16 cellular contexts compared by ENCODE assay signal in genomic region chr15:98653686-98654085, GRCh38. TPM values are rescaled to one million over a fixed set of nuclear protein-coding genes. Genes with fewer than 3 reads are reported as not detected.
DNase-seq lines count a peak whose midpoint lies in the region; ATAC-seq, FAIRE-seq and TF ChIP-seq lines count a peak whose summit lies in the region.
"Had no signal": no experiment of that assay in that cellular context is flagged by ENCODE, and none has a peak within 500 bp of the region (broad histone marks: within the 10 kb centered on the region; RNA-seq: fewer than 3 reads in every experiment).

No MANE protein-coding gene starts in this region.

- H3K27me3 ChIP-seq in endothelial cell of umbilical vein (ENCODE audit: control insufficient read depth in 2 of 2, insufficient read depth in 2 of 2, low read length in 2 of 2) = no peaks in the 10 kb centered on the region
- H3K27me3 ChIP-seq in psoas muscle (ENCODE audit: insufficient read depth in 3 of 3, low read length in 2 of 3) = no peaks in the 10 kb centered on the region
- H3K27me3 ChIP-seq in esophagus muscularis mucosa = no peaks in the 10 kb centered on the region

- H3K9me3 ChIP-seq in endothelial cell of umbilical vein (replicated peaks; ENCODE audit: control insufficient read depth, insufficient read depth, low read length) = no peaks in the 10 kb centered on the region
- no peaks in the 10 kb centered on the region for H3K9me3 ChIP-seq in psoas muscle
- H3K9me3 ChIP-seq in esophagus muscularis mucosa = no peaks in the 10 kb centered on the region
- H3K9me3 ChIP-seq: heart left ventricle, spleen had no signal

- no peak overlapping the region for H3K27ac ChIP-seq in endothelial cell of umbilical vein (ENCODE audit: insufficient read depth, low read depth, low read length)
- H3K27ac ChIP-seq in psoas muscle = peak overlapping the region; percentile 42
- H3K27ac ChIP-seq in esophagus muscularis mucosa (replicated peaks in 1 of 4) = no peak overlapping the region
- H3K27ac ChIP-seq: spleen had no signal

- BruUV-seq in endothelial cell of umbilical vein (replicated peaks; lab: Mats Ljungman, UMichigan) = no TSS peak

- dilution Hi-C loops in endothelial cell of umbilical vein (cut with MboI; ENCODE audit: extremely low pct_ligation_motif_present, low sequenced_read_pairs) = loop anchor here (25.0 kb wide), 1 partner anchor 234 kb away; no protein-coding TSS in a partner anchor

- H3K4me3 ChIP-seq in endothelial cell of umbilical vein (replicated peaks in 1 of 3; ENCODE audit: insufficient read depth in 1 of 3, low read depth in 1 of 3, low read length in 3 of 3) (no peak overlapping the region), psoas muscle (no peak overlapping the region), esophagus muscularis mucosa (no peak overlapping the region)
- H3K4me3 ChIP-seq: GM12878, spleen had no signal

- no peak overlapping the region for H3K9ac ChIP-seq in endothelial cell of umbilical vein (replicated peaks; ENCODE audit: extremely low read depth, insufficient read depth, low read length)

- TF ChIP-seq CTCF in endothelial cell of umbilical vein (IDR thresholded peaks at IDR 0.05; ENCODE audit: extremely low read depth in 1 of 2, insufficient read depth in 1 of 2, low read depth in 1 of 2, low read length in 2 of 2) = no peak
- no peak for TF ChIP-seq CTCF in psoas muscle (IDR thresholded peaks at IDR 0.05)
- TF ChIP-seq CTCF in esophagus muscularis mucosa (IDR thresholded peaks at IDR 0.05) = no peak

- TF ChIP-seq EP300 in esophagus muscularis mucosa (IDR thresholded peaks at IDR 0.05) = no peak

- CTCF ChIA-PET in endothelial cell of umbilical vein (lab: Charles Lee) = interaction anchor here (1.2 to 4.7 kb wide), 3 partner anchors 101 to 202 kb away, joined by 3 to 27 read pairs (median 3); no protein-coding TSS in a partner anchor

- ATAC-seq in psoas muscle (no peak), GM18519 (IDR thresholded peaks at IDR 0.05; ENCODE audit: low FRiP score, unreplicated experiment) (no peak)
- ATAC-seq: CD8-positive, alpha-beta T cell; GM12878; heart left ventricle had no signal

- peak overlapping the region; percentile 0 for H3K4me2 ChIP-seq in endothelial cell of umbilical vein (ENCODE audit: insufficient read depth, low read length)

- peaks cover 66% of the 10 kb centered on the region for H3K79me2 ChIP-seq in endothelial cell of umbilical vein (ENCODE audit: control insufficient read depth, insufficient read depth, low read length)

- POLR2A ChIA-PET in endothelial cell of umbilical vein (lab: Charles Lee) = no interaction called here

- H3K9me1 ChIP-seq in endothelial cell of umbilical vein (replicated peaks; ENCODE audit: control insufficient read depth, extremely low read depth, insufficient read depth, low read length) = no peaks in the 10 kb centered on the region

- intact Hi-C loops in endothelial cell of umbilical vein (cut with micrococcal nuclease) (loop anchor here (10.0 kb wide), 1 partner anchor 561 kb away; no protein-coding TSS in a partner anchor), psoas muscle (cut with DNase I) (loop anchor here (10.0 kb wide), 2 partner anchors 411 to 561 kb away; no protein-coding TSS in a partner anchor), esophagus muscularis mucosa (cut with DNase I) (loop anchor here (10.0 kb wide), 1 partner anchor 121 kb away; no protein-coding TSS in a partner anchor)

- H4K20me1 ChIP-seq in endothelial cell of umbilical vein (replicated peaks; ENCODE audit: control insufficient read depth, extremely low read depth, insufficient read depth, low read length) = peaks cover 5% of the 10 kb centered on the region

- TF ChIP-seq POLR2A in endothelial cell of umbilical vein (IDR thresholded peaks at IDR 0.05; ENCODE audit: low read depth, low read length) = no peak
- TF ChIP-seq POLR2A in esophagus muscularis mucosa (IDR thresholded peaks at IDR 0.05; ENCODE audit: low read depth) = no peak

- no peaks in the 10 kb centered on the region for H3K36me3 ChIP-seq in endothelial cell of umbilical vein (ENCODE audit: control insufficient read depth in 2 of 2, extremely low read depth in 1 of 2, insufficient read depth in 2 of 2, low read length in 2 of 2)
- no peaks in the 10 kb centered on the region for H3K36me3 ChIP-seq in psoas muscle (ENCODE audit: insufficient read depth in 1 of 2, low read depth in 1 of 2)
- H3K36me3 ChIP-seq in esophagus muscularis mucosa = no peaks in the 10 kb centered on the region
- H3K36me3 ChIP-seq: heart left ventricle, spleen had no signal

- H2AFZ ChIP-seq in endothelial cell of umbilical vein (ENCODE audit: low read depth, low read length) = no peak overlapping the region

- H3K4me1 ChIP-seq in endothelial cell of umbilical vein (ENCODE audit: control insufficient read depth, extremely low read depth, insufficient read depth, low read length) (peaks cover 41% of the 10 kb centered on the region), psoas muscle (peaks cover 42% of the 10 kb centered on the region), esophagus muscularis mucosa (peaks cover 26 to 57% (median 49%) of the 10 kb centered on the region in 4 donors)

- DNase-seq in GM04503 (ENCODE audit: low read depth) (peak; percentile 61), MV-4-11 (lab: John Stamatoyannopoulos, UW) (peak; percentile 51), endothelial cell of umbilical vein (ENCODE audit: low read depth, low spot score) (no peak), psoas muscle (no peak), esophagus muscularis mucosa (ENCODE audit: extremely low spot score) (no peak), SW 1271 (lab: John Stamatoyannopoulos, UW) (no peak)
- DNase-seq: activated CD4-positive, alpha-beta T cell treated with anti-CD3 and anti-CD28 coated beads for 4 hours; CD8-positive, alpha-beta T cell; heart left ventricle; KBM-7; NCI-H1694 treated with DMSO at 0.1 percent for 48 hours; NCI-H526 treated with DMSO at 0.1 percent for 48 hours; spleen; stimulated activated naive CD4-positive, alpha-beta T cell had no signal

- 17 to 50% (median 19%) methylated on average over 1 of the region's 1 CpG for WGBS in psoas muscle, 3 donors
- 9% methylated on average over 1 of the region's 1 CpG for WGBS in esophagus muscularis mucosa

- no peak for FAIRE-seq in endothelial cell of umbilical vein (lab: Jason Lieb, UNC)
- FAIRE-seq: GM12878 had no signal

TF ChIP-seq in endothelial cell of umbilical vein, 7 proteins besides CTCF, POLR2A, EP300 and RAD21:
- TF ChIP-seq GATA2 (IDR thresholded peaks at IDR 0.05; ENCODE audit: insufficient read depth, insufficient read length, low read depth, low read length) (no peak), EZH2 (IDR thresholded peaks at IDR 0.05; ENCODE audit: borderline replicate concordance, low read depth, low read length, severe bottlenecking) (no peak), JUN (IDR thresholded peaks at IDR 0.05; ENCODE audit: borderline replicate concordance, insufficient read depth, insufficient read length, low read depth) (no peak), MAX (IDR thresholded peaks at IDR 0.05; ENCODE audit: insufficient read depth, insufficient read length) (no peak), MYC (IDR thresholded peaks at IDR 0.05; ENCODE audit: low read depth, low read length) (no peak), POLR2AphosphoS5 (IDR thresholded peaks at IDR 0.05; ENCODE audit: insufficient read depth, low read depth, low read length) (no peak), FOS (IDR thresholded peaks at IDR 0.05; ENCODE audit: borderline replicate concordance, insufficient read depth, low read length) (no peak)

RNA-seq across cellular contexts. Expression of gene IGF1R, which starts 5.3 kb away (rescaled TPM):
- total RNA-seq in endothelial cell of umbilical vein (50.9 and 59.1 TPM in 2 replicates), psoas muscle (10 to 100 TPM; 12.0 to 20.4 (median 15.9) TPM), esophagus muscularis mucosa (10 to 100 TPM; 33.6 to 95.3 (median 49.7) TPM)
- polyA plus RNA-seq in endothelial cell of umbilical vein (16.1 and 19.1 TPM in 2 replicates), psoas muscle (1 to 10 TPM; 2.1 to 4.0 (median 2.6) TPM)
- polyA plus RNA-seq in endothelial cell of umbilical vein (2011; cell fraction: cytosol; rRNA removed) = 15.3 and 17.4 TPM in 2 replicates
- 67.9 and 76.7 TPM in 2 replicates for polyA plus RNA-seq in endothelial cell of umbilical vein (2011; cell fraction: nucleus; rRNA removed)
- 9.9 and 12.6 TPM in 2 replicates for polyA plus RNA-seq in endothelial cell of umbilical vein (2012)
- 85.3 and 92.3 TPM in 2 replicates for polyA minus RNA-seq in endothelial cell of umbilical vein
- 92.3 TPM for polyA minus RNA-seq in endothelial cell of umbilical vein (2011; cell fraction: cytosol; rRNA and poly(A)+ RNA removed)
- 126 and 128 TPM in 2 replicates for polyA minus RNA-seq in endothelial cell of umbilical vein (2011; cell fraction: nucleus; rRNA and poly(A)+ RNA removed)

Comparison
In these comparisons a context has a peak if more than half of its experiments do, and no peak if none do; other contexts are left out.
1. DNase-seq: peak in GM04503 (single experiment) and MV-4-11 (single experiment); none in endothelial cell of umbilical vein (single experiment), psoas muscle (0 of 2), esophagus muscularis mucosa (single experiment) and SW 1271 (0 of 2).